In genomic region chr21:32392299-32392879, GRCh38 we compare ENCODE assay signal across 8 cellular contexts. TPM values are rescaled to one million over a fixed set of nuclear protein-coding genes. Genes with fewer than 3 reads are reported as not detected.
DNase-seq lines count a peak whose midpoint lies in the region; ATAC-seq lines count a peak whose summit lies in the region.

No MANE protein-coding gene starts in this region.

- H3K9ac ChIP-seq in iPS-15b (ENCODE audit: low read depth, low read length): peak overlapping the region; percentile 54

- H3K27me3 ChIP-seq in iPS-15b (ENCODE audit: control insufficient read depth, insufficient read depth, low read length): no peaks in the 10 kb centered on the region

- peaks cover 10% of the 10 kb centered on the region for H3K36me3 ChIP-seq in iPS-15b (ENCODE audit: control insufficient read depth, insufficient read depth, low read length)

- H3K4me1 Mint-ChIP-seq in activated T-helper 1 cell treated with anti-CD3 and anti-CD28 coated beads, Interleukin-12 subunit alpha, Interleukin-12 subunit beta, Interleukin-2, Interleukin-4 antibody, amounts not matched to agents 30 ng/mL and 10 ng/mL and 1 ng/mL, durations not matched to agents 14 hours and 24 hours and 36 hours (ENCODE audit: low read depth): peaks cover 54% of the 10 kb centered on the region
- H3K4me1 Mint-ChIP-seq in stimulated activated memory B cell treated with anti-CD40 and anti-IgM and Interleukin-4, amounts not matched to agents 10 μg/mL and 1 μg/mL and 100 μg/mL, for 72 hours: peaks cover 50% of the 10 kb centered on the region

- DNase-seq in DMS53 (lab: John Stamatoyannopoulos, UW) (peak; percentile 29), DMS53 treated with DMSO at 0.1 percent for 48 hours (lab: John Stamatoyannopoulos, UW; ENCODE audit: unreplicated experiment) (no peak), OCI-M2 (lab: John Stamatoyannopoulos, UW; ENCODE audit: unreplicated experiment) (no peak), putamen (ENCODE audit: low spot score) (no peak)
- no peak for DNase-seq in activated T-helper 1 cell treated with anti-CD3 and anti-CD28 coated beads, Interleukin-12 subunit alpha, Interleukin-12 subunit beta, Interleukin-2, Interleukin-4 antibody, amounts not matched to agents 30 ng/mL and 10 ng/mL and 1 ng/mL, durations not matched to agents 14 hours and 24 hours and 36 hours (ENCODE audit: low spot score)

- no peaks in the 10 kb centered on the region for H3K9me3 Mint-ChIP-seq in activated T-helper 1 cell treated with anti-CD3 and anti-CD28 coated beads, Interleukin-12 subunit alpha, Interleukin-12 subunit beta, Interleukin-2, Interleukin-4 antibody, amounts not matched to agents 30 ng/mL and 10 ng/mL and 1 ng/mL, durations not matched to agents 14 hours and 24 hours and 36 hours
- H3K9me3 Mint-ChIP-seq in stimulated activated memory B cell treated with anti-CD40 and anti-IgM and Interleukin-4, amounts not matched to agents 10 μg/mL and 1 μg/mL and 100 μg/mL, for 72 hours: no peaks in the 10 kb centered on the region

- peak; percentile 29 for ATAC-seq in HG03280 (IDR thresholded peaks at IDR 0.05; ENCODE audit: unreplicated experiment)
- ATAC-seq in stimulated activated memory B cell treated with anti-CD40 and anti-IgM and Interleukin-4, amounts not matched to agents 10 μg/mL and 1 μg/mL and 100 μg/mL, for 72 hours: no peak

- intact Hi-C loops in activated T-helper 1 cell treated with anti-CD3 and anti-CD28 coated beads, Interleukin-12 subunit alpha, Interleukin-12 subunit beta, Interleukin-2, Interleukin-4 antibody, amounts not matched to agents 30 ng/mL and 10 ng/mL and 1 ng/mL, durations not matched to agents 14 hours and 24 hours and 36 hours (cut with micrococcal nuclease): no loop called here

- no peaks in the 10 kb centered on the region for H3K9me3 ChIP-seq in iPS-15b (ENCODE audit: control insufficient read depth, insufficient read depth, low read length)

- H3K4me3 ChIP-seq in iPS-15b (ENCODE audit: low read depth, low read length): peak overlapping the region; percentile 89

- peak overlapping the region; percentile 21 for H3K27ac Mint-ChIP-seq in activated T-helper 1 cell treated with anti-CD3 and anti-CD28 coated beads, Interleukin-12 subunit alpha, Interleukin-12 subunit beta, Interleukin-2, Interleukin-4 antibody, amounts not matched to agents 30 ng/mL and 10 ng/mL and 1 ng/mL, durations not matched to agents 14 hours and 24 hours and 36 hours
- H3K27ac Mint-ChIP-seq in stimulated activated memory B cell treated with anti-CD40 and anti-IgM and Interleukin-4, amounts not matched to agents 10 μg/mL and 1 μg/mL and 100 μg/mL, for 72 hours: peak overlapping the region; percentile 86

- H3K36me3 Mint-ChIP-seq in activated T-helper 1 cell treated with anti-CD3 and anti-CD28 coated beads, Interleukin-12 subunit alpha, Interleukin-12 subunit beta, Interleukin-2, Interleukin-4 antibody, amounts not matched to agents 30 ng/mL and 10 ng/mL and 1 ng/mL, durations not matched to agents 14 hours and 24 hours and 36 hours (ENCODE audit: low read depth): peaks cover 16% of the 10 kb centered on the region
- peaks cover 26% of the 10 kb centered on the region for H3K36me3 Mint-ChIP-seq in stimulated activated memory B cell treated with anti-CD40 and anti-IgM and Interleukin-4, amounts not matched to agents 10 μg/mL and 1 μg/mL and 100 μg/mL, for 72 hours

- H3K27me3 Mint-ChIP-seq in activated T-helper 1 cell treated with anti-CD3 and anti-CD28 coated beads, Interleukin-12 subunit alpha, Interleukin-12 subunit beta, Interleukin-2, Interleukin-4 antibody, amounts not matched to agents 30 ng/mL and 10 ng/mL and 1 ng/mL, durations not matched to agents 14 hours and 24 hours and 36 hours (ENCODE audit: insufficient read depth): peaks cover 3% of the 10 kb centered on the region
- H3K27me3 Mint-ChIP-seq in stimulated activated memory B cell treated with anti-CD40 and anti-IgM and Interleukin-4, amounts not matched to agents 10 μg/mL and 1 μg/mL and 100 μg/mL, for 72 hours: peaks cover 13% of the 10 kb centered on the region

- H3K4me3 Mint-ChIP-seq in activated T-helper 1 cell treated with anti-CD3 and anti-CD28 coated beads, Interleukin-12 subunit alpha, Interleukin-12 subunit beta, Interleukin-2, Interleukin-4 antibody, amounts not matched to agents 30 ng/mL and 10 ng/mL and 1 ng/mL, durations not matched to agents 14 hours and 24 hours and 36 hours: peak overlapping the region; percentile 91
- peak overlapping the region; percentile 87 for H3K4me3 Mint-ChIP-seq in stimulated activated memory B cell treated with anti-CD40 and anti-IgM and Interleukin-4, amounts not matched to agents 10 μg/mL and 1 μg/mL and 100 μg/mL, for 72 hours

- peaks cover 8% of the 10 kb centered on the region for H3K4me1 ChIP-seq in iPS-15b (ENCODE audit: control insufficient read depth, insufficient read depth, low read length)

RNA-seq across cellular contexts. Expression of gene URB1, which starts 0.4 kb away (rescaled TPM):
- 42.1 and 42.8 TPM in 2 replicates for total RNA-seq in activated T-helper 1 cell treated with anti-CD3 and anti-CD28 coated beads, Interleukin-12 subunit alpha, Interleukin-12 subunit beta, Interleukin-2, Interleukin-4 antibody, amounts not matched to agents 30 ng/mL and 10 ng/mL and 1 ng/mL, durations not matched to agents 14 hours and 24 hours and 36 hours

RNA-seq across cellular contexts. Expression of gene EVA1C, which starts 20.1 kb away (rescaled TPM):
- 6.2 and 7.6 TPM in 2 replicates for total RNA-seq in activated T-helper 1 cell treated with anti-CD3 and anti-CD28 coated beads, Interleukin-12 subunit alpha, Interleukin-12 subunit beta, Interleukin-2, Interleukin-4 antibody, amounts not matched to agents 30 ng/mL and 10 ng/mL and 1 ng/mL, durations not matched to agents 14 hours and 24 hours and 36 hours
